ENCODE assay signal across 21 cellular contexts in the genomic region with DNA sequence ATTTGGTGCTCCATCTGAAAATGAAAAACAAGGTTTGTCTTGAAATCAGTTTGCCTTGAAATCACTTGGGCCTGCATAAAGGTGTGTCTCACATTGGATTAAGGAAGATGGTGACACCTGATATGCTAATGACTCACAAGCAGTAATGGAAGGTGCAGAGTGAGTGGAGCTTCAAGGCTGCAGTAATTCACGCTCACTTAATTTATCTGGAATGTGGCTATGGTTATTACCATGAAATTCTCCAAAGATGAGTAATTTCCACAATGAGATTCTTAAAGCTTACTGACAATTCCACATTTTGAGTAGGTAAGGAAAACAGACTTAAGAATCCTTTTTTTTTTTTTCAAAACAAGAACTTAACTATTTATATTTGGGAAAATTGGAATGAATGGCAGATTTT.
DNase-seq lines count a peak whose midpoint lies in the region; ATAC-seq and TF ChIP-seq lines count a peak whose summit lies in the region.
"Had no signal": no experiment of that assay in that cellular context is flagged by ENCODE, and none has a peak within 500 bp of the region (broad histone marks: within the 10 kb centered on the region; RNA-seq: fewer than 3 reads in every experiment).

No MANE protein-coding gene starts in this region.

- DNase-seq in ELR (ENCODE audit: low read depth) (peak; percentile 76), NCI-H2171 (lab: John Stamatoyannopoulos, UW) (peak; percentile 1), astrocyte of the spinal cord (ENCODE audit: low read depth, low spot score) (peak; percentile 74), non-pigmented ciliary epithelial cell (ENCODE audit: low read depth) (peak; percentile 5), NCI-H128 (lab: John Stamatoyannopoulos, UW; ENCODE audit: unreplicated experiment) (no peak), AG20443 (ENCODE audit: low spot score) (no peak)
- DNase-seq in stimulated activated CD4-positive, alpha-beta T cell treated with anti-CD3 and anti-CD28 coated beads, Interleukin-2, amount 100 ng/mL, for 48 hours: no peak
- DNase-seq: activated CD8-positive, alpha-beta memory T cell treated with anti-CD3 and anti-CD28 coated beads for 24 hours; CD4-positive, CD25-positive, alpha-beta regulatory T cell; lower lobe of right lung; naive thymus-derived CD8-positive, alpha-beta T cell; NCI-H187; NCI-H524; posterior cingulate gyrus; stimulated activated naive CD4-positive, alpha-beta T cell treated with Interleukin-2 at 50 U/mL for 16 hours; transverse colon had no signal

- no peak for TF ChIP-seq CTCF in astrocyte of the spinal cord (IDR thresholded peaks at IDR 0.05; ENCODE audit: low read depth, low read length)

- no peak for ATAC-seq in HG02840 (IDR thresholded peaks at IDR 0.05; ENCODE audit: low FRiP score, unreplicated experiment)
- ATAC-seq: activated T-helper 17 cell treated with anti-CD3 and anti-CD28 coated beads, Interleukin-2, amount 50 U/mL, for 72 hours; HCT116; lower lobe of right lung; naive thymus-derived CD8-positive, alpha-beta T cell; Panc1; WTC11 had no signal

- in situ Hi-C loops in astrocyte of the spinal cord (cut with HindIII; ENCODE audit: low sequenced_read_pairs): no loop called here

- H3K4me3 ChIP-seq in astrocyte of the spinal cord (ENCODE audit: low read depth, low read length): no peak overlapping the region
- H3K4me3 ChIP-seq: lower lobe of right lung, transverse colon had no signal

Comparison
In these comparisons a context has a peak if more than half of its experiments do, and no peak if none do; other contexts are left out.
1. DNase-seq: peak in ELR (single experiment), NCI-H2171 (single experiment), astrocyte of the spinal cord (single experiment) and non-pigmented ciliary epithelial cell (single experiment); none in stimulated activated CD4-positive, alpha-beta T cell treated with anti-CD3 and anti-CD28 coated beads, Interleukin-2, amount 100 ng/mL, for 48 hours (0 of 2), NCI-H128 (single experiment) and AG20443 (single experiment).